In the genomic region with DNA sequence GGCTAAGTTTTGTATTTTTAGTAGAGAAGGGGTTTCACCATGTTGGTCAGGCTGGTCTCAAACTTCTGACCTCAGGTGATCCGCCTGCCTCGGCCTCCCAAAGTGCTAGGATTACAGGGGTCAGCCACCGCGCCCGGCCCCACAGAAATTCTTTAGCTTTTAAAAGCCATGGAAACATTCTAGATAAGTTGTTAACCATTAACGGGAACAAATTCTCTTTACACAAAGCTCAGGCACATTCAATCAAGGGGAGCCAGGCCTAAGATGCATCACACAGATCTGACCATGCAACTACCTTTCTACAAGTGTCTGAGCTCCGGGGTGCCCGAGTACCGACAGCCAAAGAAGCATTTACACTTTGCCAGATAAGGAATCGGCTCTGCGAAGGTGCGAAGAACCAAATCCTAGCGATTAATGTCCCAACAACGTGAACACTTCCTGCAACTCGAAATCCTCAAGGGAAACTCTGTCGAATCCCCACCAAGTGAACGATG, we compare ENCODE assay signal across 7 cellular contexts. TPM values are rescaled to one million over a fixed set of nuclear protein-coding genes. Genes with fewer than 3 reads are reported as not detected.
DNase-seq lines count a peak whose midpoint lies in the region; ATAC-seq, FAIRE-seq and TF ChIP-seq lines count a peak whose summit lies in the region.

No MANE protein-coding gene starts in this region.

- WGBS in smooth muscle cell (ENCODE audit: low lambda C conversion rate): 32% methylated on average over 17 of the region's 17 CpGs

- H4K20me1 ChIP-seq in GM23338 (replicated peaks; ENCODE audit: insufficient read depth) (peaks cover 44% of the 10 kb centered on the region), smooth muscle cell (ENCODE audit: low read depth) (peaks cover 62% of the 10 kb centered on the region)

- H2AFZ ChIP-seq in GM23338 (peak overlapping the region; percentile 74; the same call in 1 of the 2 replicates), smooth muscle cell (ENCODE audit: low read depth) (no peak overlapping the region)

- DNase-seq in GM23338 (ENCODE audit: low spot score): peak; percentile 24
- peak; percentile 26 for DNase-seq in hepatic stellate cell (ENCODE audit: low spot score)
- DNase-seq in smooth muscle cell (lab: John Stamatoyannopoulos, UW; ENCODE audit: unreplicated experiment): no peak
- no peak for DNase-seq in NCI-H1092 treated with DMSO at 0.1 percent for 48 hours (lab: John Stamatoyannopoulos, UW)
- no peak for DNase-seq in HTR-8/SVneo (ENCODE audit: insufficient read length, low spot score)

- peak overlapping the region; percentile 99 for H3K9ac ChIP-seq in smooth muscle cell (ENCODE audit: low read depth)

- H3K4me3 Mint-ChIP-seq in GM23338: peak overlapping the region; percentile 89

- peaks cover 20% of the 10 kb centered on the region for H3K27me3 Mint-ChIP-seq in GM23338 (ENCODE audit: insufficient read depth, low read depth, poor library complexity)

- peaks cover 96% of the 10 kb centered on the region for H3K79me2 ChIP-seq in GM23338 (replicated peaks; ENCODE audit: insufficient read depth)
- peaks cover 85% of the 10 kb centered on the region for H3K79me2 ChIP-seq in smooth muscle cell (ENCODE audit: low read depth)

- H3K4me1 ChIP-seq in GM23338 (ENCODE audit: insufficient read depth) (peaks cover 9% of the 10 kb centered on the region), smooth muscle cell (ENCODE audit: low read depth) (peaks cover 19% of the 10 kb centered on the region)

- no peaks in the 10 kb centered on the region for H3K9me2 ChIP-seq in GM23338 (ENCODE audit: insufficient read depth)

- H3K36me3 Mint-ChIP-seq in GM23338 (ENCODE audit: low read depth): peaks cover 65% of the 10 kb centered on the region

- H3K4me1 Mint-ChIP-seq in GM23338: peaks cover 18% of the 10 kb centered on the region

- no peak for FAIRE-seq in HTR-8/SVneo (lab: Jason Lieb, UNC)

- peak overlapping the region; percentile 66; the same call in 1 of the 2 replicates for H3K27ac ChIP-seq in GM23338 (ENCODE audit: low read depth)
- H3K27ac ChIP-seq in VCaP: peak overlapping the region; percentile 64; the same call in 1 of the 2 replicates
- H3K27ac ChIP-seq in smooth muscle cell (ENCODE audit: low read depth): no peak overlapping the region

- no peaks in the 10 kb centered on the region; the same call in 2 of the 3 replicates for H3K9me3 Mint-ChIP-seq in GM23338

- H3K27me3 ChIP-seq in GM23338 (ENCODE audit: insufficient read depth) (no peaks in the 10 kb centered on the region), smooth muscle cell (ENCODE audit: low read depth) (no peaks in the 10 kb centered on the region)

- no peak for ATAC-seq in GM23338
- no peak for ATAC-seq in GM18867 (IDR thresholded peaks at IDR 0.05; ENCODE audit: unreplicated experiment)

- H3K9me3 ChIP-seq in smooth muscle cell (replicated peaks; ENCODE audit: low read depth): no peaks in the 10 kb centered on the region

- H3K27ac Mint-ChIP-seq in GM23338: peak overlapping the region; percentile 60

- H3K4me2 ChIP-seq in GM23338 (peak overlapping the region; percentile 99), smooth muscle cell (peak overlapping the region; percentile 93)

- H3K4me3 ChIP-seq in GM23338: peak overlapping the region; percentile 98
- peak overlapping the region; percentile 87 for H3K4me3 ChIP-seq in smooth muscle cell

- H3F3A ChIP-seq in GM23338 (replicated peaks; ENCODE audit: low read depth): 0 out of 2 replicates have a peak, but pooled peaks cover 3% of the 10 kb centered on the region
- no peaks in the 10 kb centered on the region for H3F3A ChIP-seq in smooth muscle cell (ENCODE audit: low read depth)

- H3K36me3 ChIP-seq in GM23338 (ENCODE audit: insufficient read depth) (peaks cover 25% of the 10 kb centered on the region), smooth muscle cell (ENCODE audit: low read depth) (no peaks in the 10 kb centered on the region)

- TF ChIP-seq CTCF in GM23338 (conservative IDR thresholded peaks at IDR 0.05; ENCODE audit: low read depth in 2 of 2) (no peak), VCaP (conservative IDR thresholded peaks at IDR 0.05) (no peak), smooth muscle cell (IDR thresholded peaks at IDR 0.05; ENCODE audit: borderline replicate concordance, insufficient read depth, poor library complexity, severe bottlenecking) (no peak)

TF ChIP-seq in GM23338, 12 proteins besides CTCF, POLR2A, EP300 and RAD21:
- no peak for TF ChIP-seq ZNF331 (CRISPR knock-in tag; IDR thresholded peaks at IDR 0.05; ENCODE audit: low read depth)
- no peak for TF ChIP-seq CREB1 (CRISPR knock-in tag; IDR thresholded peaks at IDR 0.05; ENCODE audit: low read depth)
- no peak for TF ChIP-seq POLR2AphosphoS5 (IDR thresholded peaks at IDR 0.05; ENCODE audit: low read depth)
- TF ChIP-seq, protein P1, sequence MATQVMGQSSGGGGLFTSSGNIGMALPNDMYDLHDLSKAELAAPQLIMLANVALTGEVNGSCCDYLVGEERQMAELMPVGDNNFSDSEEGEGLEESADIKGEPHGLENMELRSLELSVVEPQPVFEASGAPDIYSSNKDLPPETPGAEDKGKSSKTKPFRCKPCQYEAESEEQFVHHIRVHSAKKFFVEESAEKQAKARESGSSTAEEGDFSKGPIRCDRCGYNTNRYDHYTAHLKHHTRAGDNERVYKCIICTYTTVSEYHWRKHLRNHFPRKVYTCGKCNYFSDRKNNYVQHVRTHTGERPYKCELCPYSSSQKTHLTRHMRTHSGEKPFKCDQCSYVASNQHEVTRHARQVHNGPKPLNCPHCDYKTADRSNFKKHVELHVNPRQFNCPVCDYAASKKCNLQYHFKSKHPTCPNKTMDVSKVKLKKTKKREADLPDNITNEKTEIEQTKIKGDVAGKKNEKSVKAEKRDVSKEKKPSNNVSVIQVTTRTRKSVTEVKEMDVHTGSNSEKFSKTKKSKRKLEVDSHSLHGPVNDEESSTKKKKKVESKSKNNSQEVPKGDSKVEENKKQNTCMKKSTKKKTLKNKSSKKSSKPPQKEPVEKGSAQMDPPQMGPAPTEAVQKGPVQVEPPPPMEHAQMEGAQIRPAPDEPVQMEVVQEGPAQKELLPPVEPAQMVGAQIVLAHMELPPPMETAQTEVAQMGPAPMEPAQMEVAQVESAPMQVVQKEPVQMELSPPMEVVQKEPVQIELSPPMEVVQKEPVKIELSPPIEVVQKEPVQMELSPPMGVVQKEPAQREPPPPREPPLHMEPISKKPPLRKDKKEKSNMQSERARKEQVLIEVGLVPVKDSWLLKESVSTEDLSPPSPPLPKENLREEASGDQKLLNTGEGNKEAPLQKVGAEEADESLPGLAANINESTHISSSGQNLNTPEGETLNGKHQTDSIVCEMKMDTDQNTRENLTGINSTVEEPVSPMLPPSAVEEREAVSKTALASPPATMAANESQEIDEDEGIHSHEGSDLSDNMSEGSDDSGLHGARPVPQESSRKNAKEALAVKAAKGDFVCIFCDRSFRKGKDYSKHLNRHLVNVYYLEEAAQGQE (IDR thresholded peaks at IDR 0.05; ENCODE audit: unreplicated experiment): no peak
- no peak for TF ChIP-seq NANOG (IDR thresholded peaks at IDR 0.05; ENCODE audit: borderline replicate concordance)
- TF ChIP-seq JUNB (IDR thresholded peaks at IDR 0.05; ENCODE audit: unreplicated experiment): no peak
- TF ChIP-seq, protein P2, sequence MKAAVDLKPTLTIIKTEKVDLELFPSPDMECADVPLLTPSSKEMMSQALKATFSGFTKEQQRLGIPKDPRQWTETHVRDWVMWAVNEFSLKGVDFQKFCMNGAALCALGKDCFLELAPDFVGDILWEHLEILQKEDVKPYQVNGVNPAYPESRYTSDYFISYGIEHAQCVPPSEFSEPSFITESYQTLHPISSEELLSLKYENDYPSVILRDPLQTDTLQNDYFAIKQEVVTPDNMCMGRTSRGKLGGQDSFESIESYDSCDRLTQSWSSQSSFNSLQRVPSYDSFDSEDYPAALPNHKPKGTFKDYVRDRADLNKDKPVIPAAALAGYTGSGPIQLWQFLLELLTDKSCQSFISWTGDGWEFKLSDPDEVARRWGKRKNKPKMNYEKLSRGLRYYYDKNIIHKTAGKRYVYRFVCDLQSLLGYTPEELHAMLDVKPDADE (IDR thresholded peaks at IDR 0.05): no peak
- no peak for TF ChIP-seq EZH2 (IDR thresholded peaks at IDR 0.05; ENCODE audit: low read depth, unreplicated experiment)
- TF ChIP-seq ZNF114 (CRISPR knock-in tag; IDR thresholded peaks at IDR 0.05): no peak
- TF ChIP-seq EZH2phosphoT487 (IDR thresholded peaks at IDR 0.05; ENCODE audit: unreplicated experiment): no peak

RNA-seq across cellular contexts. Expression of a gene that starts 1.0 kb away (rescaled TPM):
- 61.0 and 69.4 TPM in 2 replicates for total RNA-seq in GM23338 (2014; rRNA removed; shearing (Covaris generic))
- 47.5 and 51.1 TPM in 2 replicates for polyA plus RNA-seq in GM23338 (2016; fragmentation: Nextera tagmentation; extraction: Ambion mirVana)
- 32.8 and 40.4 TPM in 2 replicates for total RNA-seq in smooth muscle cell
- 40.9 and 49.2 TPM in 2 replicates for polyA plus RNA-seq in smooth muscle cell

RNA-seq across cellular contexts. Expression of a gene that starts 1.2 kb away (rescaled TPM):
- total RNA-seq in GM23338 (2014; rRNA removed; shearing (Covaris generic)): 329 and 388 TPM in 2 replicates
- polyA plus RNA-seq in GM23338 (2016; fragmentation: Nextera tagmentation; extraction: Ambion mirVana) (1,008 and 1,053 TPM in 2 replicates), smooth muscle cell (586 and 612 TPM in 2 replicates)
- total RNA-seq in smooth muscle cell: 342 and 349 TPM in 2 replicates

RNA-seq across cellular contexts. Expression of a gene that starts 47.4 kb away (rescaled TPM):
- total RNA-seq in GM23338 (2014; rRNA removed; shearing (Covaris generic)): 11.3 and 12.1 TPM in 2 replicates
- polyA plus RNA-seq in GM23338 (2016; fragmentation: Nextera tagmentation; extraction: Ambion mirVana) (19.0 and 19.1 TPM in 2 replicates), smooth muscle cell (1.7 and 5.2 TPM in 2 replicates)
- total RNA-seq in smooth muscle cell: 0.31 and 1.8 TPM in 2 replicates

Comparison
In these comparisons a context has a peak if more than half of its experiments do, and no peak if none do; other contexts are left out.
1. DNase-seq: peak in GM23338 (single experiment) and hepatic stellate cell (single experiment); none in smooth muscle cell (single experiment), NCI-H1092 treated with DMSO at 0.1 percent for 48 hours (single experiment) and HTR-8/SVneo (single experiment).